Comparison of ENCODE assay signal across 1 cellular context in the genomic region with DNA sequence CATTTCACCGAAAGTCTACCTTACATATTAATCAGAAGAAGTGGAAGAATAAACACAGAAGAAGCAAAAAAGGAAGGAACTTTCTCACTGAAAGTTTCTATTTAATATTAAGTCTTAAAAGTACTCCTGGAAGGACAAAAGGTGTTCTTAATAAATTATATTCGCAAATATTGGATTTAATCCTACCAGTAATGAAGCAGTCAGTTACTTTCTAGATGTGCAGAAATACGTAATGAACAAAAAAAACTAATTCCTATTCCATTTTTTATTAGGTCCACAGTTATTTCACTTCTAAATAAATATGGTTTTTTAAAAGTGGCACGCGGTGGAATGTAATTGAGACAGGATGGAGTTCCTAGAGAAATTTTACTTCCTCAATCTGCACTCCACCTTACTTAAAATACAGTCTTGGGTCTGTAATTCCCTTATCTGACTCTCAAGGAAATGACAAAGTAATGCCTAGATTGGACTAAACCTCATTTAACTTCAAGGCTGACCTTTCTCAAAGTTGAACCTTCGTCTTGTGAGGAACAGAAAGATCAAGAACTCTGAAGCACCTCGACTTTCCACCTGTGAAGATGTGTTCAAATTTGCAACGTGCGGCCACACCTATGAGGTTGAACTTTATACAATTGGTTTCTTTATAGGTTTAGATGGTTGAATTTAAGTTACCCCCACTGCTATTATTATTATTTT.
TF ChIP-seq lines count a peak whose summit lies in the region.

No MANE protein-coding gene starts in this region.

TF ChIP-seq in GM12878, 131 proteins besides CTCF, POLR2A, EP300 and RAD21 (continued from another document):
- TF ChIP-seq NKRF (conservative IDR thresholded peaks at IDR 0.05): no peak
- no peak for TF ChIP-seq CHD1 (IDR thresholded peaks at IDR 0.05; ENCODE audit: low read depth, low read length)
- no peak for TF ChIP-seq FOS (IDR thresholded peaks at IDR 0.05; ENCODE audit: borderline replicate concordance, extremely low read depth, insufficient read length)
- 0 out of 4 replicates have a peak, but pooled peaks of 1 of the 2 experiments have one; percentile 0 for TF ChIP-seq IKZF2 (IDR thresholded peaks at IDR 0.05)
- TF ChIP-seq ATF7 (IDR thresholded peaks at IDR 0.05; ENCODE audit: low read depth): 0 out of 2 replicates have a peak, but pooled peaks have one; percentile 13
- TF ChIP-seq MTA3 (IDR thresholded peaks at IDR 0.05; ENCODE audit: borderline replicate concordance, low read length): no peak
- no peak for TF ChIP-seq JUNB (IDR thresholded peaks at IDR 0.05)
- TF ChIP-seq, protein P1, sequence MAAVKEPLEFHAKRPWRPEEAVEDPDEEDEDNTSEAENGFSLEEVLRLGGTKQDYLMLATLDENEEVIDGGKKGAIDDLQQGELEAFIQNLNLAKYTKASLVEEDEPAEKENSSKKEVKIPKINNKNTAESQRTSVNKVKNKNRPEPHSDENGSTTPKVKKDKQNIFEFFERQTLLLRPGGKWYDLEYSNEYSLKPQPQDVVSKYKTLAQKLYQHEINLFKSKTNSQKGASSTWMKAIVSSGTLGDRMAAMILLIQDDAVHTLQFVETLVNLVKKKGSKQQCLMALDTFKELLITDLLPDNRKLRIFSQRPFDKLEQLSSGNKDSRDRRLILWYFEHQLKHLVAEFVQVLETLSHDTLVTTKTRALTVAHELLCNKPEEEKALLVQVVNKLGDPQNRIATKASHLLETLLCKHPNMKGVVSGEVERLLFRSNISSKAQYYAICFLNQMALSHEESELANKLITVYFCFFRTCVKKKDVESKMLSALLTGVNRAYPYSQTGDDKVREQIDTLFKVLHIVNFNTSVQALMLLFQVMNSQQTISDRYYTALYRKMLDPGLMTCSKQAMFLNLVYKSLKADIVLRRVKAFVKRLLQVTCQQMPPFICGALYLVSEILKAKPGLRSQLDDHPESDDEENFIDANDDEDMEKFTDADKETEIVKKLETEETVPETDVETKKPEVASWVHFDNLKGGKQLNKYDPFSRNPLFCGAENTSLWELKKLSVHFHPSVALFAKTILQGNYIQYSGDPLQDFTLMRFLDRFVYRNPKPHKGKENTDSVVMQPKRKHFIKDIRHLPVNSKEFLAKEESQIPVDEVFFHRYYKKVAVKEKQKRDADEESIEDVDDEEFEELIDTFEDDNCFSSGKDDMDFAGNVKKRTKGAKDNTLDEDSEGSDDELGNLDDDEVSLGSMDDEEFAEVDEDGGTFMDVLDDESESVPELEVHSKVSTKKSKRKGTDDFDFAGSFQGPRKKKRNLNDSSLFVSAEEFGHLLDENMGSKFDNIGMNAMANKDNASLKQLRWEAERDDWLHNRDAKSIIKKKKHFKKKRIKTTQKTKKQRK (IDR thresholded peaks at IDR 0.05; ENCODE audit: low read depth, low read length): 0 out of 2 replicates have a peak, but pooled peaks have one; percentile 10
- TF ChIP-seq ZNF207 (IDR thresholded peaks at IDR 0.05; ENCODE audit: borderline replicate concordance): no peak
- no peak for TF ChIP-seq PAX5 (IDR thresholded peaks at IDR 0.05; ENCODE audit: borderline replicate concordance, low read depth, low read length)
- no peak for TF ChIP-seq GABPA (IDR thresholded peaks at IDR 0.05; ENCODE audit: low read depth)
- no peak for TF ChIP-seq POLR2AphosphoS2 (IDR thresholded peaks at IDR 0.05; ENCODE audit: low read depth, low read length)
- TF ChIP-seq SUZ12 (IDR thresholded peaks at IDR 0.05; ENCODE audit: unreplicated experiment): no peak
- no peak for TF ChIP-seq SIN3A (IDR thresholded peaks at IDR 0.05; ENCODE audit: low read depth, low read length)
- TF ChIP-seq CBX3 (IDR thresholded peaks at IDR 0.05; ENCODE audit: borderline replicate concordance, low read depth): no peak
- TF ChIP-seq TBL1XR1 (IDR thresholded peaks at IDR 0.05; ENCODE audit: low read depth, low read length): no peak
- TF ChIP-seq CREM (IDR thresholded peaks at IDR 0.05; ENCODE audit: low read depth): no peak
- TF ChIP-seq LARP7 (IDR thresholded peaks at IDR 0.05): no peak
- no peak for TF ChIP-seq POLR2AphosphoS5 (IDR thresholded peaks at IDR 0.05; ENCODE audit: low read length)
- no peak for TF ChIP-seq IKZF1 (conservative IDR thresholded peaks at IDR 0.05)
- TF ChIP-seq SPI1 (IDR thresholded peaks at IDR 0.05; ENCODE audit: borderline replicate concordance, insufficient read depth, low read depth, low read length): no peak
- TF ChIP-seq BMI1 (IDR thresholded peaks at IDR 0.05; ENCODE audit: borderline replicate concordance): 0 out of 2 replicates have a peak, but pooled peaks have one; percentile 3
- TF ChIP-seq ZNF24 (IDR thresholded peaks at IDR 0.05): no peak
- no peak for TF ChIP-seq ZNF592 (IDR thresholded peaks at IDR 0.05)
- TF ChIP-seq TARDBP (IDR thresholded peaks at IDR 0.05; ENCODE audit: borderline replicate concordance): no peak
